Comparison of ENCODE assay signal across 10 cellular contexts in genomic region chr3:94064243-94064642, GRCh38. TPM values are rescaled to one million over a fixed set of nuclear protein-coding genes. Genes with fewer than 3 reads are reported as not detected.
A peak's percentile ranks its signal among the peaks of the same experiment; 100 is the strongest.
DNase-seq lines count a peak whose midpoint lies in the region; ATAC-seq and TF ChIP-seq lines count a peak whose summit lies in the region.
"Had no signal": no experiment of that assay in that cellular context is flagged by ENCODE, and none has a peak within 500 bp of the region (broad histone marks: within the 10 kb centered on the region; RNA-seq: fewer than 3 reads in every experiment).

No MANE protein-coding gene starts in this region.

- H3K36me3 ChIP-seq in CD8-positive, alpha-beta T cell (ENCODE audit: insufficient read depth, low read length), result peaks cover 6% of the 10 kb centered on the region
- H3K36me3 ChIP-seq in KOPT-K1 (ENCODE audit: insufficient read depth, low read length) (peaks cover 38% of the 10 kb centered on the region), ovary (no peaks in the 10 kb centered on the region)

- H3K4me1 Mint-ChIP-seq in CD8-positive, alpha-beta T cell (ENCODE audit: low read depth), result peaks cover 74% of the 10 kb centered on the region
- peaks cover 52% of the 10 kb centered on the region for H3K4me1 Mint-ChIP-seq in central memory CD8-positive, alpha-beta T cell
- H3K4me1 Mint-ChIP-seq in neural crest cell, result peaks cover 33% of the 10 kb centered on the region

- H3K4me1 ChIP-seq in CD8-positive, alpha-beta T cell (ENCODE audit: insufficient read depth, low read length), result peaks cover 23% of the 10 kb centered on the region
- H3K4me1 ChIP-seq in ovary (ENCODE audit: insufficient read depth), result peaks cover 3% of the 10 kb centered on the region

- no peak for TF ChIP-seq POLR2A in ovary (IDR thresholded peaks at IDR 0.05)

- peak overlapping the region; percentile 99 for H3K4me3 Mint-ChIP-seq in CD8-positive, alpha-beta T cell
- H3K4me3 Mint-ChIP-seq in central memory CD8-positive, alpha-beta T cell, result peak overlapping the region; percentile 96
- peak overlapping the region; percentile 97 for H3K4me3 Mint-ChIP-seq in neural crest cell

- H3K27me3 ChIP-seq in CD8-positive, alpha-beta T cell (ENCODE audit: insufficient read depth, low read length), result no peaks in the 10 kb centered on the region
- no peaks in the 10 kb centered on the region for H3K27me3 ChIP-seq in ovary

- CTCF ChIA-PET in CD8-positive, alpha-beta T cell (lab: Charles Lee), result interaction anchor here (1.6 kb wide), 1 partner anchor 60 kb away, joined by 5 read pairs; no protein-coding TSS in a partner anchor

- peak overlapping the region; percentile 82 for H3K4me3 ChIP-seq in CD8-positive, alpha-beta T cell (ENCODE audit: low read depth, low read length)
- no peak overlapping the region for H3K4me3 ChIP-seq in ovary

- peaks cover 55% of the 10 kb centered on the region for H3K36me3 Mint-ChIP-seq in CD8-positive, alpha-beta T cell
- peaks cover 20% of the 10 kb centered on the region for H3K36me3 Mint-ChIP-seq in central memory CD8-positive, alpha-beta T cell (ENCODE audit: insufficient read depth)
- peaks cover 13% of the 10 kb centered on the region for H3K36me3 Mint-ChIP-seq in neural crest cell (ENCODE audit: low read depth)

- no peak overlapping the region for H3K27ac ChIP-seq in CD8-positive, alpha-beta T cell (ENCODE audit: low read depth, low read length)
- peak overlapping the region; percentile 94 for H3K27ac ChIP-seq in KOPT-K1 (ENCODE audit: low read depth, low read length, poor library complexity, severe bottlenecking)
- no peak overlapping the region for H3K27ac ChIP-seq in ovary

- no peak for ATAC-seq in CD8-positive, alpha-beta T cell
- ATAC-seq in central memory CD8-positive, alpha-beta T cell (replicated peaks; ENCODE audit: extremely low read depth, poor library complexity, severe bottlenecking), result no peak

- no peaks in the 10 kb centered on the region for H3K27me3 Mint-ChIP-seq in CD8-positive, alpha-beta T cell (ENCODE audit: low read depth)
- H3K27me3 Mint-ChIP-seq in central memory CD8-positive, alpha-beta T cell, result no peaks in the 10 kb centered on the region
- H3K27me3 Mint-ChIP-seq in neural crest cell (ENCODE audit: low read depth), result no peaks in the 10 kb centered on the region

- no peak for TF ChIP-seq EP300 in ovary (IDR thresholded peaks at IDR 0.05)

- no peak for TF ChIP-seq CTCF in CD8-positive, alpha-beta T cell (IDR thresholded peaks at IDR 0.05)
- no peak for TF ChIP-seq CTCF in neural crest cell (conservative IDR thresholded peaks at IDR 0.05)
- no peak for TF ChIP-seq CTCF in ovary (IDR thresholded peaks at IDR 0.05)

- H3K27ac Mint-ChIP-seq in CD8-positive, alpha-beta T cell, result peak overlapping the region; percentile 100
- H3K27ac Mint-ChIP-seq in central memory CD8-positive, alpha-beta T cell (ENCODE audit: low read depth), result peak overlapping the region; percentile 99
- peak overlapping the region; percentile 100 for H3K27ac Mint-ChIP-seq in neural crest cell (ENCODE audit: unreplicated experiment)

- no peak for DNase-seq in CD8-positive, alpha-beta T cell
- DNase-seq in central memory CD8-positive, alpha-beta T cell (ENCODE audit: low spot score in 2 of 2), result no peak
- no peak for DNase-seq in neural crest cell (ENCODE audit: low read depth, low spot score)
- DNase-seq in NCI-H2081 treated with DMSO at 0.1 percent for 48 hours (lab: John Stamatoyannopoulos, UW), result no peak
- DNase-seq in HK-2 (ENCODE audit: unreplicated experiment), result no peak
- DNase-seq in ovary, result no peak
- DNase-seq in DMS114 treated with DMSO at 0.1 percent for 48 hours (lab: John Stamatoyannopoulos, UW; ENCODE audit: unreplicated experiment), result no peak
- DNase-seq: hypothalamus had no signal

- POLR2A ChIA-PET in CD8-positive, alpha-beta T cell (lab: Charles Lee), result interaction anchor here (2.3 kb wide), 1 partner anchor 7 kb away, joined by 11 read pairs; no protein-coding TSS in a partner anchor

- intact Hi-C loops in CD8-positive, alpha-beta T cell (cut with DNase I, micrococcal nuclease), result no loop called here
- intact Hi-C loops in ovary (cut with DNase I), result loop anchor here in 1 of 4 donors (10.0 kb wide), 1 partner anchor 59 kb away; no protein-coding TSS in a partner anchor

- peaks cover 2% of the 10 kb centered on the region for H3K9me3 Mint-ChIP-seq in CD8-positive, alpha-beta T cell
- H3K9me3 Mint-ChIP-seq in central memory CD8-positive, alpha-beta T cell, result no peaks in the 10 kb centered on the region
- no peaks in the 10 kb centered on the region for H3K9me3 Mint-ChIP-seq in neural crest cell

- H3K9me3 ChIP-seq in CD8-positive, alpha-beta T cell (ENCODE audit: low read length), result no peaks in the 10 kb centered on the region
- H3K9me3 ChIP-seq in KOPT-K1 (ENCODE audit: insufficient read depth, low read length, poor library complexity, severe bottlenecking), result no peaks in the 10 kb centered on the region
- H3K9me3 ChIP-seq in ovary, result no peaks in the 10 kb centered on the region

- 20 to 40% (median 37%) methylated on average over 4 of the region's 4 CpGs for WGBS in ovary, 3 donors

RNA-seq across cellular contexts. Expression of gene NSUN3, which starts 1.4 kb away (rescaled TPM):
- total RNA-seq in CD8-positive, alpha-beta T cell, result 10 to 100 TPM; 12.3 to 15.9 TPM
- total RNA-seq in neural crest cell (12.0 and 13.0 TPM in 2 replicates), ovary (10 to 100 TPM in 6 of 7 donors, 1 to 10 TPM in 1; 9.9 to 14.9 (median 12.6) TPM)
- 1 to 10 TPM; 7.1 to 7.5 TPM for polyA plus RNA-seq in ovary

RNA-seq across cellular contexts. Expression of gene DHFR2, which starts 1.5 kb away (rescaled TPM):
- 1 to 10 TPM in 1 of 2 experiments, under 1 TPM in 1; 0.65 to 1.4 TPM for total RNA-seq in CD8-positive, alpha-beta T cell
- 5.2 and 6.6 TPM in 2 replicates for total RNA-seq in neural crest cell
- 10 to 100 TPM in 3 of 7 donors, 1 to 10 TPM in 4; 4.6 to 13.9 (median 8.7) TPM for total RNA-seq in ovary
- 10 to 100 TPM in 1 of 2 donors, 1 to 10 TPM in 1; 7.8 to 10.3 TPM for polyA plus RNA-seq in ovary

RNA-seq across cellular contexts. Expression of gene STX19, which starts 35.8 kb away (rescaled TPM):
- total RNA-seq in CD8-positive, alpha-beta T cell, result not detected
- total RNA-seq in neural crest cell (not detected in 2 replicates), ovary (under 1 TPM in 3 of 7 donors, not detected in 4; 0.31 to 0.46 (median 0.35) TPM)
- polyA plus RNA-seq in ovary, result not detected
- total RNA-seq: M059J had no signal
